ENCODE assay signal across 1 cellular context in genomic region chr12:7502612-7503011, GRCh38.
TF ChIP-seq lines count a peak whose summit lies in the region.

No MANE protein-coding gene starts in this region.

TF ChIP-seq in K562, 482 proteins besides CTCF, POLR2A, EP300 and RAD21:
- TF ChIP-seq HNRNPH1 (optimal IDR thresholded peaks at IDR 0.05; ENCODE audit: low read depth, low read length) (no peak), PKNOX1 (IDR thresholded peaks at IDR 0.05) (no peak), ZNF316 (IDR thresholded peaks at IDR 0.05) (peak; percentile 20; the same call in 1 of the 2 replicates)
